27 cellular contexts compared by ENCODE assay signal in genomic region chr5:161934486-161934885, GRCh38.
"Had no signal": no experiment of that assay in that cellular context is flagged by ENCODE, and none has a peak within 500 bp of the region (broad histone marks: within the 10 kb centered on the region; RNA-seq: fewer than 3 reads in every experiment).

No MANE protein-coding gene starts in this region.

- H3K4me1 ChIP-seq: left lung, lower lobe of right lung, pancreas, prostate gland, suprapubic skin, tibial artery, upper lobe of right lung had no signal

- H3K9me3 ChIP-seq: left lung, lower lobe of right lung, pancreas, prostate gland, suprapubic skin, thoracic aorta, tibial artery, upper lobe of right lung had no signal

- DNase-seq: hypothalamus; immature natural killer cell; kidney; left colon; left lung; lower lobe of right lung; mammary epithelial cell; mesenchymal stem cell; naive thymus-derived CD8-positive, alpha-beta T cell; nucleus accumbens; pancreas; posterior cingulate gyrus; retina; right cardiac atrium; stimulated activated CD4-positive, alpha-beta T cell treated with anti-CD3 and anti-CD28 coated beads, Interleukin-12 subunit alpha, Interleukin-12 subunit beta, amount 100 ng/mL, for 4 hours; stimulated activated CD4-positive, alpha-beta T cell treated with anti-CD3 and anti-CD28 coated beads, Interleukin-15, amount 100 ng/mL, for 24 hours; stimulated activated CD4-positive, alpha-beta T cell treated with anti-CD3 and anti-CD28 coated beads, Interleukin-4, amount 100 ng/mL, for 24 hours; stimulated activated naive CD4-positive, alpha-beta T cell; tibial artery; trophoblast cell; upper lobe of right lung had no signal

- ATAC-seq: left colon; left lung; lower lobe of right lung; naive thymus-derived CD8-positive, alpha-beta T cell; pancreas; right cardiac atrium; sciatic nerve; stimulated activated effector memory CD8-positive, alpha-beta T cell treated with anti-CD3 and anti-CD28 coated beads, Interleukin-12 subunit alpha, Interleukin-12 subunit beta, amount 100 ng/mL, for 72 hours; upper lobe of right lung had no signal

- H3K4me3 ChIP-seq: left lung, lower lobe of right lung, pancreas, prostate gland, skin epidermis, suprapubic skin, thoracic aorta, tibial artery, upper lobe of right lung had no signal

- H3K36me3 ChIP-seq: left lung, lower lobe of right lung, pancreas, prostate gland, suprapubic skin, thoracic aorta, tibial artery, upper lobe of right lung had no signal

- H3K27ac ChIP-seq: left lung, lower lobe of right lung, pancreas, prostate gland, skin epidermis, suprapubic skin, thoracic aorta, tibial artery, upper lobe of right lung had no signal

- H3K27me3 ChIP-seq: left lung, pancreas, suprapubic skin, tibial artery, upper lobe of right lung had no signal
